In the genomic region with DNA sequence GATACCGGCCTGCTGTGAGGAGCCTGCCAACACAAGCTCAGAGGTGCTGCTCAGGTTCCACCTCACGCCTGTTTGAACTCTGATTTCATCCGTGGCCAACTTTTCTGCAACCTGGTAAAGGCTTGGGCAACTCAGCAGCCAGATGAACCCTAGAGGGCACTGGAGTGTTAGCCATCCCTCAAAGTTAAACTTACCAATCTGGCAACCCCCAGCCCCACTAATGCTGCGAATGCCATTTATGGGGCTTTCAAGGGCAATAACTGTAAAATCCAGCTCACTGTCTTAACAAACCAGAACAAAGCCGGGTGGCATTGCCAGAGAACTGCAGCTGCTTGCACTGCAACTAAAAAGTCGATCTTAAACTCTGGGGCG, we compare ENCODE assay signal across 10 cellular contexts.
A peak's percentile ranks its signal among the peaks of the same experiment; 100 is the strongest.
DNase-seq lines count a peak whose midpoint lies in the region; ATAC-seq and TF ChIP-seq lines count a peak whose summit lies in the region.
"Had no signal": no experiment of that assay in that cellular context is flagged by ENCODE, and none has a peak within 500 bp of the region (broad histone marks: within the 10 kb centered on the region; RNA-seq: fewer than 3 reads in every experiment).

No MANE protein-coding gene starts in this region.

- no peak overlapping the region for H3K27ac Mint-ChIP-seq in activated T-cell treated with anti-CD3 and anti-CD28 coated beads, Interleukin-2, amount 50 U/mL, for 72 hours
- H3K27ac Mint-ChIP-seq in activated T-helper 17 cell treated with anti-CD3 and anti-CD28 coated beads, Interleukin-2, amount 50 U/mL, for 72 hours: no peak overlapping the region
- H3K27ac Mint-ChIP-seq: activated naive CD4-positive, alpha-beta T cell treated with anti-CD3 and anti-CD28 coated beads, Interleukin-2, amount 50 U/mL, for 24 hours; naive B cell had no signal

- no peaks in the 10 kb centered on the region for H3K9me3 ChIP-seq in upper lobe of left lung

- H3K4me1 ChIP-seq in upper lobe of left lung: peaks cover 11 to 31% (median 19%) of the 10 kb centered on the region in 4 donors

- TF ChIP-seq POLR2A in upper lobe of left lung (IDR thresholded peaks at IDR 0.05): no peak

- H3K27me3 ChIP-seq in upper lobe of left lung: no peaks in the 10 kb centered on the region

- no peaks in the 10 kb centered on the region for H3K27me3 Mint-ChIP-seq in activated T-cell treated with anti-CD3 and anti-CD28 coated beads, Interleukin-2, amount 50 U/mL, for 72 hours (ENCODE audit: low read depth)
- H3K27me3 Mint-ChIP-seq in activated T-helper 17 cell treated with anti-CD3 and anti-CD28 coated beads, Interleukin-2, amount 50 U/mL, for 72 hours: peaks cover 5% of the 10 kb centered on the region

- H3K4me3 Mint-ChIP-seq in activated T-cell treated with anti-CD3 and anti-CD28 coated beads, Interleukin-2, amount 50 U/mL, for 72 hours: no peak overlapping the region
- no peak overlapping the region for H3K4me3 Mint-ChIP-seq in activated T-helper 17 cell treated with anti-CD3 and anti-CD28 coated beads, Interleukin-2, amount 50 U/mL, for 72 hours
- H3K4me3 Mint-ChIP-seq: activated naive CD4-positive, alpha-beta T cell treated with anti-CD3 and anti-CD28 coated beads, Interleukin-2, amount 50 U/mL, for 24 hours; naive B cell had no signal

- H3K36me3 ChIP-seq in upper lobe of left lung: no peaks in the 10 kb centered on the region

- WGBS in upper lobe of left lung, 2 donors: 26 to 48% methylated on average over 6 to 7 of the region's 7 CpGs

- TF ChIP-seq EP300 in upper lobe of left lung (IDR thresholded peaks at IDR 0.05): no peak

- peaks cover under 1 to 4% of the 10 kb centered on the region in 2 donors for H3K9me3 Mint-ChIP-seq in activated T-cell treated with anti-CD3 and anti-CD28 coated beads, Interleukin-2, amount 50 U/mL, for 72 hours
- H3K9me3 Mint-ChIP-seq in activated T-helper 17 cell treated with anti-CD3 and anti-CD28 coated beads, Interleukin-2, amount 50 U/mL, for 72 hours: no peaks in the 10 kb centered on the region

- peak in 1 of 2 donors; percentile 32 for ATAC-seq in activated T-cell treated with anti-CD3 and anti-CD28 coated beads, Interleukin-2, amount 50 U/mL, for 72 hours (replicated peaks in 1 of 2)
- ATAC-seq in upper lobe of left lung (ENCODE audit: low FRiP score in 2 of 2): peak; percentile 6 to 29
- no peak for ATAC-seq in HG02798 (IDR thresholded peaks at IDR 0.05; ENCODE audit: poor library complexity, unreplicated experiment)
- ATAC-seq in activated T-helper 17 cell treated with anti-CD3 and anti-CD28 coated beads, Interleukin-2, amount 50 U/mL, for 72 hours (replicated peaks): no peak
- ATAC-seq in GM18520 (IDR thresholded peaks at IDR 0.05; ENCODE audit: unreplicated experiment): no peak

- peak in 2 of 6 experiments; percentile 35 to 41 for TF ChIP-seq CTCF in upper lobe of left lung (IDR thresholded peaks at IDR 0.05)

- peak; percentile 3 for DNase-seq in stimulated activated CD4-positive, alpha-beta T cell treated with anti-CD3 and anti-CD28 coated beads, Interleukin-12 subunit alpha, Interleukin-12 subunit beta, amount 100 ng/mL, for 4 hours
- no peak for DNase-seq in stimulated activated CD4-positive, alpha-beta T cell treated with anti-CD3 and anti-CD28 coated beads, Interleukin-2, amount 100 ng/mL, for 48 hours
- peak; percentile 5 to 11 for DNase-seq in activated T-cell treated with anti-CD3 and anti-CD28 coated beads, Interleukin-2, amount 50 U/mL, for 72 hours
- DNase-seq in islet precursor cell (peak; percentile 78), upper lobe of left lung (peak in 1 of 2 donors; percentile 56)
- DNase-seq: naive B cell had no signal

- H3K27ac ChIP-seq in upper lobe of left lung: peak overlapping the region in 2 of 4 donors; percentile 46 to 62

- no peaks in the 10 kb centered on the region for H3K36me3 Mint-ChIP-seq in activated T-cell treated with anti-CD3 and anti-CD28 coated beads, Interleukin-2, amount 50 U/mL, for 72 hours (ENCODE audit: insufficient read depth in 2 of 2)
- H3K36me3 Mint-ChIP-seq in activated T-helper 17 cell treated with anti-CD3 and anti-CD28 coated beads, Interleukin-2, amount 50 U/mL, for 72 hours (ENCODE audit: low read depth): no peaks in the 10 kb centered on the region
- H3K36me3 Mint-ChIP-seq: activated naive CD4-positive, alpha-beta T cell treated with anti-CD3 and anti-CD28 coated beads, Interleukin-2, amount 50 U/mL, for 24 hours had no signal

- no peak overlapping the region for H3K4me3 ChIP-seq in upper lobe of left lung

- H3K4me1 Mint-ChIP-seq in activated T-cell treated with anti-CD3 and anti-CD28 coated beads, Interleukin-2, amount 50 U/mL, for 72 hours (ENCODE audit: low read depth): no peaks in the 10 kb centered on the region
- H3K4me1 Mint-ChIP-seq in activated T-helper 17 cell treated with anti-CD3 and anti-CD28 coated beads, Interleukin-2, amount 50 U/mL, for 72 hours: no peaks in the 10 kb centered on the region
- H3K4me1 Mint-ChIP-seq: naive B cell had no signal

Comparison
In these comparisons a context has a peak if more than half of its experiments do, and no peak if none do; other contexts are left out.
1. DNase-seq: peak in stimulated activated CD4-positive, alpha-beta T cell treated with anti-CD3 and anti-CD28 coated beads, Interleukin-12 subunit alpha, Interleukin-12 subunit beta, amount 100 ng/mL, for 4 hours (single experiment), activated T-cell treated with anti-CD3 and anti-CD28 coated beads, Interleukin-2, amount 50 U/mL, for 72 hours (2 of 2) and islet precursor cell (single experiment); none in stimulated activated CD4-positive, alpha-beta T cell treated with anti-CD3 and anti-CD28 coated beads, Interleukin-2, amount 100 ng/mL, for 48 hours (0 of 2).
2. ATAC-seq: peak in upper lobe of left lung (2 of 2); none in HG02798 (single experiment), activated T-helper 17 cell treated with anti-CD3 and anti-CD28 coated beads, Interleukin-2, amount 50 U/mL, for 72 hours (single experiment) and GM18520 (single experiment).